In genomic region chr1:151457911-151458882, GRCh38 we compare ENCODE assay signal across 8 cellular contexts. TPM values are rescaled to one million over a fixed set of nuclear protein-coding genes. Genes with fewer than 3 reads are reported as not detected.
DNase-seq lines count a peak whose midpoint lies in the region; ATAC-seq, FAIRE-seq and TF ChIP-seq lines count a peak whose summit lies in the region.

No MANE protein-coding gene starts in this region.

- peaks cover 0 to 4% (median 0%) of the 10 kb centered on the region in 5 experiments for H3K9me3 Mint-ChIP-seq in brain

- no peak for TF ChIP-seq CTCF in brain (conservative IDR thresholded peaks at IDR 0.05)

- peaks cover 13% of the 10 kb centered on the region for H3K36me3 Mint-ChIP-seq in brain

- peak overlapping the region; percentile 90 to 99 (median 96) for H3K27ac Mint-ChIP-seq in brain

- peak overlapping the region; percentile 87 to 94 (median 91) for H3K4me3 Mint-ChIP-seq in brain

- H3K9me3 ChIP-seq in iPS DF 6.9 (ENCODE audit: control insufficient read depth, insufficient read depth, low read length): no peaks in the 10 kb centered on the region

- no peaks in the 10 kb centered on the region for H3K36me3 ChIP-seq in iPS DF 6.9 (ENCODE audit: control insufficient read depth, insufficient read depth, low read length)

- no CpG with 5 or more reads among the region's 87 CpGs for WGBS in iPS DF 6.9 (ENCODE audit: insufficient coverage, insufficient read length)

- H3K4me3 ChIP-seq in iPS DF 6.9 (ENCODE audit: low read length): peak overlapping the region; percentile 93

- peak; percentile 87 for DNase-seq in EH (ENCODE audit: low read depth)
- peak; percentile 57 for DNase-seq in NCI-H2029 treated with DMSO at 0.1 percent for 48 hours (lab: John Stamatoyannopoulos, UW)
- DNase-seq in iPS DF 6.9 (ENCODE audit: low read depth, low spot score): no peak
- peak; percentile 76 for DNase-seq in sciatic nerve (ENCODE audit: low spot score)

- H3K27ac ChIP-seq in iPS DF 6.9 (ENCODE audit: low read length): no peak overlapping the region

- intact Hi-C loops in sciatic nerve (cut with DNase I): no loop called here

- H3K27me3 ChIP-seq in iPS DF 6.9 (ENCODE audit: control insufficient read depth, insufficient read depth, low read length): no peaks in the 10 kb centered on the region

- peak; percentile 37 for ATAC-seq in HG02763 (IDR thresholded peaks at IDR 0.05; ENCODE audit: unreplicated experiment)
- ATAC-seq in sciatic nerve: peak; percentile 81
- no peak for ATAC-seq in GM18502 (IDR thresholded peaks at IDR 0.05; ENCODE audit: poor library complexity, unreplicated experiment)

- H3K27me3 Mint-ChIP-seq in brain: peaks cover 3% of the 10 kb centered on the region

- FAIRE-seq in TTC549 (lab: Jason Lieb, UNC): peak; percentile 29

- peaks cover 57% of the 10 kb centered on the region for H3K4me1 Mint-ChIP-seq in brain

- peaks cover 2% of the 10 kb centered on the region; the same call in 1 of the 2 replicates for H3K4me1 ChIP-seq in iPS DF 6.9 (ENCODE audit: control insufficient read depth, insufficient read depth, low read length)

RNA-seq across cellular contexts. Expression of gene POGZ, which starts 1.1 kb away (rescaled TPM):
- 45.9 TPM for polyA plus RNA-seq in brain (ENCODE audit: insufficient read depth, low read depth, low replicate concordance)
- 165 TPM for total RNA-seq in sciatic nerve

RNA-seq across cellular contexts. Expression of gene CGN, which starts 53.0 kb away (rescaled TPM):
- 7.1 TPM for polyA plus RNA-seq in brain (ENCODE audit: insufficient read depth, low read depth, low replicate concordance)
- total RNA-seq in sciatic nerve: 2.0 TPM

RNA-seq across cellular contexts. Expression of gene PSMB4, which starts 58.8 kb away (rescaled TPM):
- 397 TPM for polyA plus RNA-seq in brain (ENCODE audit: insufficient read depth, low read depth, low replicate concordance)
- 160 TPM for total RNA-seq in sciatic nerve
